1 cellular context compared by ENCODE assay signal in the genomic region with DNA sequence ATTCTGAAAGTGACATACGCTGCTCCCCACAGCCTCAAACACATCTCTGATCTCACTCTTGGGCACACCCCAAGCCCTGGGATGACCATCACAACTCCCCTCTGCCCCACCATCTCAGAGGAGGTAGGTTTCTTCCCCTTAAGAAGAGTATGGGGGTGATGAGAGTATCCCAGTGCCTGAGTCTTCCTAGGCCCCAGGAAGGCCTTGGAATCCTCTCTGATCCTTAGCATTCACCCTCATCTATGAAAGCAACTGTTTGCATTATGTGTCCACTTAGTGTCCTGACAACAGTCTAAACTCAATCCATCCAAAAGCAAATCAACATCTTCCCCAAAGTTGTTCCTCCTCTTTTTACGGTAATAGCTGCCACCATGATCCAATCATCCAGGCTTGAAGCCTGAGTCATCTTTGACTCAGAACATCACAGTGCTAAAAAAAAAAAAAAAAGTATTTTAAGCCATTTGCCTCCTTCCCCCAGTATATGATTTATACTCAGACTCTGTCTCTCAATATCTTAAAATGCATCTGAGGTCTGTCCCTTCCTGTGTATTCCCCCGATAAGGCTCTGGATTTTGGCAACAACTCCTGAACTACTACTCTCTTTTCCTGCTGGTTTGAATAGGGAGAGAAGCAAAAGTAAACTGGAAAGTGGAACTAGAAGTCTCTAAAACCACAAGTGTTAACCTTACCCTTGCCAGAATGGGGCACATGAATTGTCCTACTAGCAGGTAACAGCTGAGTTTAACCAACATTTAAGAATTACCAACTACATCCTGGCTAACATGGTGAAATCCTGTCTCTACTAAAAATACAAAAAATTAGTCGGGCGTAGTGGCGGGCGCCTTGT.
TF ChIP-seq lines count a peak whose summit lies in the region.

No MANE protein-coding gene starts in this region.

TF ChIP-seq in GM23338, 12 proteins besides CTCF, POLR2A, EP300 and RAD21 (continued from another document):
- TF ChIP-seq ZNF462 (CRISPR knock-in tag; IDR thresholded peaks at IDR 0.05) (no peak), ZNF114 (CRISPR knock-in tag; IDR thresholded peaks at IDR 0.05) (no peak), ETS1 (IDR thresholded peaks at IDR 0.05) (no peak), STAT1 (IDR thresholded peaks at IDR 0.05; ENCODE audit: unreplicated experiment) (no peak), POLR2AphosphoS5 (IDR thresholded peaks at IDR 0.05; ENCODE audit: low read depth) (no peak), ZNF331 (CRISPR knock-in tag; IDR thresholded peaks at IDR 0.05; ENCODE audit: low read depth) (no peak), EZH2 (IDR thresholded peaks at IDR 0.05; ENCODE audit: low read depth, unreplicated experiment) (no peak), JUNB (IDR thresholded peaks at IDR 0.05; ENCODE audit: unreplicated experiment) (no peak), NANOG (IDR thresholded peaks at IDR 0.05; ENCODE audit: borderline replicate concordance) (no peak), CREB1 (CRISPR knock-in tag; IDR thresholded peaks at IDR 0.05; ENCODE audit: low read depth) (no peak)
TF ChIP-seq in GM23338: peak in this region for 0.
